ENCODE assay signal across 8 cellular contexts in genomic region chr10:100286051-100287033, GRCh38. TPM values are rescaled to one million over a fixed set of nuclear protein-coding genes. Genes with fewer than 3 reads are reported as not detected.
DNase-seq lines count a peak whose midpoint lies in the region; ATAC-seq and TF ChIP-seq lines count a peak whose summit lies in the region.

Gene BLOC1S2 (minus strand): TSS chr10:100286680. CDS start chr10:100286659, 21 bp downstream.

- H3K4me3 ChIP-seq in psoas muscle (peak within 1 kb of the TSS; percentile 91), urinary bladder (ENCODE audit: low read depth, low read length) (peak within 1 kb of the TSS; percentile 74)

- ATAC-seq in HG02798 (IDR thresholded peaks at IDR 0.05; ENCODE audit: poor library complexity, unreplicated experiment) (peak; percentile 93), left ventricle myocardium superior (peak; percentile 98), psoas muscle (peak; percentile 95 to 97 (median 96))

- peak; percentile 98 for DNase-seq in GM13976 (ENCODE audit: low spot score)
- peak; percentile 65 for DNase-seq in NCI-H146 treated with DMSO at 0.1 percent for 48 hours (lab: John Stamatoyannopoulos, UW; ENCODE audit: unreplicated experiment)
- peak; percentile 77 to 85 (median 79) for DNase-seq in T-helper 2 cell
- DNase-seq in left ventricle myocardium superior = peak; percentile 92
- peak; percentile 89 to 94 for DNase-seq in psoas muscle

- H3K36me3 ChIP-seq in psoas muscle (ENCODE audit: insufficient read depth in 1 of 2, low read depth in 1 of 2) (peaks cover 10 to 35% of the 10 kb centered on the region in 2 donors), urinary bladder (ENCODE audit: insufficient read depth) (no peaks in the 10 kb centered on the region)

- H3K27me3 ChIP-seq in psoas muscle (ENCODE audit: insufficient read depth in 3 of 3, low read length in 2 of 3) = no peaks in the 10 kb centered on the region

- H3K27ac ChIP-seq in angular gyrus (ENCODE audit: low read depth, low read length) = peak within 1 kb of the TSS; percentile 95
- peak within 1 kb of the TSS; percentile 97 for H3K27ac ChIP-seq in psoas muscle
- peak within 1 kb of the TSS; percentile 94 for H3K27ac ChIP-seq in urinary bladder (ENCODE audit: low read depth)

- TF ChIP-seq CTCF in GM13976 (IDR thresholded peaks at IDR 0.05; ENCODE audit: borderline replicate concordance, control extremely low read depth, extremely low read depth, insufficient read depth, missing control alignments) = no peak
- TF ChIP-seq CTCF in psoas muscle (IDR thresholded peaks at IDR 0.05) = no peak

- intact Hi-C loops in left ventricle myocardium superior (cut with micrococcal nuclease) (no loop called here), psoas muscle (cut with DNase I) (no loop called here)

- peaks cover 43% of the 10 kb centered on the region for H3K4me1 ChIP-seq in psoas muscle
- no peaks in the 10 kb centered on the region for H3K4me1 ChIP-seq in urinary bladder (ENCODE audit: insufficient read depth)

- WGBS in psoas muscle, 3 donors = 1 to 2% (median 1%) methylated on average over 63 of the region's 63 CpGs
- WGBS in urinary bladder = 1% methylated on average over 63 of the region's 63 CpGs

- in situ Hi-C loops in GM13976 (cut with MboI; ENCODE audit: low sequenced_read_pairs, unreplicated experiment) = no loop called here

- no peaks in the 10 kb centered on the region for H3K9me3 ChIP-seq in psoas muscle

RNA-seq across cellular contexts. Expression of gene BLOC1S2, which starts in this region (rescaled TPM):
- total RNA-seq in left ventricle myocardium superior (18.2 TPM), psoas muscle (10 to 100 TPM; 36.5 to 89.0 (median 64.4) TPM), urinary bladder (28.6 TPM)
- polyA plus RNA-seq in psoas muscle (100 to 1,000 TPM in 1 of 3 donors, 10 to 100 TPM in 2; 81.2 to 318 (median 89.6) TPM), urinary bladder (22.4 TPM)

Comparison
In these comparisons a context has a peak if more than half of its experiments do, and no peak if none do; other contexts are left out.
1. Peak in every context shown above with its lines: DNase-seq, ATAC-seq, H3K4me3 ChIP-seq and H3K27ac ChIP-seq.